22 cellular contexts compared by ENCODE assay signal in the genomic region with DNA sequence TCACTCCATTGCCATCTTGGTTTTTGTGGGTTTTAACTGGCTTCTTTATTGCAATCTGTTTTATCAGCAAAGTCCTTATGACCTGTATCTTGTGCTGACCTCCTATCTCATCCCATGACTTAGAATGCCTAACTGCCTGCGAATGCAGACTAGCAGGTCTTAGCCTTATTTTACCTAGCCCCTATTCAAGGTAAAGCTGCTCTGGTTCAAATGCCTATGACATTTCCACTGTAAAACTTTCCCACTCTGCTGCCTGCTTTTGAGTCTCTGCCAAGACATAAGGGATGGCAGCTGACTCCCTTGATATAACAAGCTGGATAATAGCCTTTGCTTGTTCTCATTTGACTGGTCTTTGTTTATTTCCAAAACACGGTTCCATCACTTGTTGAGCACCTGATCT.
"Had no signal": no experiment of that assay in that cellular context is flagged by ENCODE, and none has a peak within 500 bp of the region (broad histone marks: within the 10 kb centered on the region; RNA-seq: fewer than 3 reads in every experiment).

No MANE protein-coding gene starts in this region.

- DNase-seq: activated CD4-positive, alpha-beta T cell treated with anti-CD3 and anti-CD28 coated beads for 48 hours; activated CD4-positive, alpha-beta T cell treated with anti-CD3 and anti-CD28 coated beads, Interleukin-2, amount 50 U/mL, for 4 hours; activated CD8-positive, alpha-beta memory T cell treated with anti-CD3 and anti-CD28 coated beads, Interleukin-2, amount 50 U/mL, for 48 hours; activated CD8-positive, alpha-beta T cell treated with anti-CD3 and anti-CD28 coated beads, Interleukin-2, amount 10 ng/mL, durations not matched to agents 7 days and 5 days; activated naive CD4-positive, alpha-beta T cell treated with anti-CD3 and anti-CD28 coated beads, Interleukin-2, amount 50 U/mL, for 16 hours; activated naive CD8-positive, alpha-beta T cell treated with anti-CD3 and anti-CD28 coated beads, Interleukin-2, amount 10 ng/mL, durations not matched to agents 7 days and 5 days; activated T-cell treated with anti-CD3 and anti-CD28 coated beads, Interleukin-2, amount 50 U/mL, for 1 hour; adrenal gland; anterior cingulate cortex; caudate nucleus; Kasumi-1; KBM-7; NCI-H1417; NCI-H2081; NCI-H2171 treated with DMSO at 0.1 percent for 48 hours; NCI-H345; NCI-H510A; NCI-H69; RPMI8226 had no signal

- ATAC-seq: activated CD4-positive, CD25-positive, alpha-beta regulatory T cell treated with anti-CD3 and anti-CD28 coated beads, Interleukin-2, amount 50 U/mL, for 24 hours; activated CD8-positive, alpha-beta T cell treated with anti-CD3 and anti-CD28 coated beads, Interleukin-2, amount 10 ng/mL, durations not matched to agents 7 days and 5 days; Right ventricle myocardium inferior; SK-N-SH treated with all-trans-retinoic acid at 6 μM for 48 hours had no signal
